ENCODE assay signal across 9 cellular contexts in the genomic region with DNA sequence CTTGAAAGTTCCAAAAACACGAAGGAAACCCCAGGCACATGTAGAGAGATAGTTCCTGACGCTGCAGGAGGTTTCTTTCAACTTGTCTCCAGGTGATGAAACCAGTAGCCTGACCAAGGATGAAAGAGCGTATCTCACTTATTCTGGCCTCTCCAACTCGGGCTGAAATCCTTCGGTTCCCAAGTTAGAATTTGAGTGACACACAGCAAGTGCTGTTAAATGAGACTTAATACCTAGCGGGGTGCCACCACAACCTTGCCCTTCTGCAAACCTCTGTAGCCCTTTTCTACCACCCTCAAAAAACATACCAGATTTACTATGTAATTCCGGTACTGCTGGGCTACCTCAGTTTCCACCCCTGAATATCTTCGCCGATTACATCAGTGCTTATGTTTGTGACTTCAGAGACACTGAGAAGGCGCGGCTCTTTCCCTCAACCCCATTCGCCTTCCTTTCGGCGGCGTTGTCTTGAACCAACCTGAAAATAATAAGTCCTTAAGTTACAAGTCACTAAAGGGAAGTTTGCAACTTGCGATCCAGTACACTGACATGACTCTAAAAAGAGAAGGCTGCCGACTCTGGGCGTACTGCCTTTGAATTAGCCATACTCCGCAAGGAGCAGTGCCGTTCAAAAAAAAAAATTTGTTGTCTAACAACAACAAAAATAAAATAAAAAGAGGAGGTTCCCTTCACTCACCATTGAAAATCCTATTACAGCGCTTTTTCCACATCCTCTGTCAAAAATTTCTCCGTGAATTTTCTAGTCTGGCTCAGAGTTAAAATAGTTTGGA.
A peak's percentile ranks its signal among the peaks of the same experiment; 100 is the strongest.
DNase-seq lines count a peak whose midpoint lies in the region; ATAC-seq and TF ChIP-seq lines count a peak whose summit lies in the region.
"Had no signal": no experiment of that assay in that cellular context is flagged by ENCODE, and none has a peak within 500 bp of the region (broad histone marks: within the 10 kb centered on the region; RNA-seq: fewer than 3 reads in every experiment).

No MANE protein-coding gene starts in this region.

- DNase-seq in T-helper 2 cell treated with Interferon-gamma antibody and Interleukin-4, amounts not matched to agents 5 μg/mL and 100 μg/mL, for 36 hours (ENCODE audit: low spot score), result no peak
- DNase-seq in T-helper 2 cell (no peak), dorsolateral prefrontal cortex (no peak), retina (peak; percentile 51), GDM1 (lab: John Stamatoyannopoulos, UW) (no peak), H4 (ENCODE audit: low spot score) (no peak)

- no peaks in the 10 kb centered on the region for H3K36me3 Mint-ChIP-seq in T-helper 2 cell treated with Interferon-gamma antibody and Interleukin-4, amounts not matched to agents 5 μg/mL and 100 μg/mL, for 36 hours (ENCODE audit: low read depth)

- H3K27me3 ChIP-seq in OCI-LY3 (ENCODE audit: low read depth, low read length) (no peaks in the 10 kb centered on the region), dorsolateral prefrontal cortex (peaks cover 0 to 97% (median 74%) of the 10 kb centered on the region in 45 donors)

- H3K27ac ChIP-seq in OCI-LY3 (ENCODE audit: low read length) (no peak overlapping the region), dorsolateral prefrontal cortex (no peak overlapping the region)
- H3K27ac ChIP-seq: skin epidermis had no signal

- H4K20me1 ChIP-seq in OCI-LY3 (ENCODE audit: insufficient read depth, low read length), result no peaks in the 10 kb centered on the region

- H3K4me3 ChIP-seq in OCI-LY3 (ENCODE audit: low read length) (peak overlapping the region; percentile 71), dorsolateral prefrontal cortex (peak overlapping the region in 35 of 59 donors; percentile 0 to 59 (median 29))
- H3K4me3 ChIP-seq: skin epidermis had no signal

- H3K4me1 ChIP-seq in OCI-LY3 (ENCODE audit: low read length), result peaks cover 21% of the 10 kb centered on the region; the same call in 1 of the 2 replicates

- no peaks in the 10 kb centered on the region for H3K9me3 ChIP-seq in OCI-LY3 (ENCODE audit: insufficient read depth, low read length)

- H3K27me3 Mint-ChIP-seq in T-helper 2 cell treated with Interferon-gamma antibody and Interleukin-4, amounts not matched to agents 5 μg/mL and 100 μg/mL, for 36 hours (ENCODE audit: low read depth), result peaks cover 66% of the 10 kb centered on the region

- no peaks in the 10 kb centered on the region for H3K79me2 ChIP-seq in OCI-LY3 (ENCODE audit: low read length)

- H2AFZ ChIP-seq in OCI-LY3 (ENCODE audit: low read depth, low read length), result no peak overlapping the region

- peaks cover 4% of the 10 kb centered on the region for H3K9me3 Mint-ChIP-seq in T-helper 2 cell treated with Interferon-gamma antibody and Interleukin-4, amounts not matched to agents 5 μg/mL and 100 μg/mL, for 36 hours

- peak overlapping the region; percentile 31 for H3K27ac Mint-ChIP-seq in T-helper 2 cell treated with Interferon-gamma antibody and Interleukin-4, amounts not matched to agents 5 μg/mL and 100 μg/mL, for 36 hours

- peak overlapping the region; percentile 69 for H3K4me3 Mint-ChIP-seq in T-helper 2 cell treated with Interferon-gamma antibody and Interleukin-4, amounts not matched to agents 5 μg/mL and 100 μg/mL, for 36 hours

- H3K36me3 ChIP-seq in OCI-LY3 (replicated peaks; ENCODE audit: low read depth, low read length), result no peaks in the 10 kb centered on the region

- peaks cover 42% of the 10 kb centered on the region for H3K4me1 Mint-ChIP-seq in T-helper 2 cell treated with Interferon-gamma antibody and Interleukin-4, amounts not matched to agents 5 μg/mL and 100 μg/mL, for 36 hours (ENCODE audit: low read depth)

- intact Hi-C loops in dorsolateral prefrontal cortex (cut with DNase I), result no loop called here

- TF ChIP-seq CTCF in OCI-LY3 (IDR thresholded peaks at IDR 0.05; ENCODE audit: low read depth, low read length) (no peak), dorsolateral prefrontal cortex (IDR thresholded peaks at IDR 0.05 in 54 of 56, conservative IDR thresholded peaks at IDR 0.05 in 2 of 56; ENCODE audit: low read depth in 1 of 56, partially characterized antibody in 56 of 56) (no peak)

- H3K9ac ChIP-seq in OCI-LY3 (ENCODE audit: low read length), result no peak overlapping the region

- ATAC-seq in GM18858 (IDR thresholded peaks at IDR 0.05; ENCODE audit: unreplicated experiment), result no peak

- H3K4me2 ChIP-seq in OCI-LY3 (ENCODE audit: low read length), result peak overlapping the region; percentile 99
